In the genomic region with DNA sequence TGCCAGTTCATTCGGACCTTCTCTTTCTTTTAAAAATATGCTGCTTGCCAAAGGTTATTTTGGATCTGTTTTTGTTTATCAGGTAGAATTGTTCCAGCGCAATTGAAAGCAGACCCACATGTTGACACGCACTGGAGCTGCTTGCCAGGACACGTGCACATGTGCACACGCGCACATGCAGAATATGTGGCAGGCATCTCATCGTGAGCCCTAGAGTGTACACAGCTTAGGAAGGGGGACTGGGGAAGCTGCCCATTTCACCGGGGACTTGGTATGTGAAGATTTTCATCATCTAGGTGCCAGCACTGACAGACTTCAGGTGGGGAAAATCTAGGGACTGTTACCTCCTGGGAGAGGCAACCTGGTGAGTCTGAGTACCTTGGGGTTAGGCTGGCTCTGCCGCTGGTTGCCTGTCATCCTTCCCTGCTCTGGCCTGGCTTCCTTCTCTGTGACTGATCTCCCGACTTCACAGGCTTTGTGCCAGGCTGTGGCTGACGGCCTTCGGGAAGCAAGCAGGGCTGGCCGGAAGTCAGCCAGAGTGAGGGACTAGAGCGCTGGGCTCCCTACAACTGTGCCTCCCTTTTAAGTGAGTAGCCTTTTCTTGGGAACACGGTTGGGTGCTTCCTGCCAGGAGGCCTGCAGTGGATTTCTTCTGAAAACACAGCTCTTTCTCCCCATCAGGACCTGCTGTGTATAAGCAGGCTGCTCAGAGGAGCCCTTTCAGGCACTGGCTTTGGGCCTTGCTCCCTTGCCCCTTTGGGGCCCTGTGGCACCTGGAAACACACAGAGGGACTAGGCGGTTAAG, we compare ENCODE assay signal across 11 cellular contexts.
A peak's percentile ranks its signal among the peaks of the same experiment; 100 is the strongest.
DNase-seq lines count a peak whose midpoint lies in the region; ATAC-seq and TF ChIP-seq lines count a peak whose summit lies in the region.
"Had no signal": no experiment of that assay in that cellular context is flagged by ENCODE, and none has a peak within 500 bp of the region (broad histone marks: within the 10 kb centered on the region; RNA-seq: fewer than 3 reads in every experiment).

No MANE protein-coding gene starts in this region.

- H3K4me1 ChIP-seq in H9 (ENCODE audit: insufficient read depth, low read length) (peaks cover 30% of the 10 kb centered on the region; the same call in 1 of the 2 replicates), stomach smooth muscle (ENCODE audit: control insufficient read depth, insufficient read depth, low read length) (peaks cover 53% of the 10 kb centered on the region), OCI-LY7 (ENCODE audit: insufficient read depth, low read length, poor library complexity, severe bottlenecking) (no peaks in the 10 kb centered on the region)

- no peak overlapping the region for H3K18ac ChIP-seq in H9 (ENCODE audit: insufficient read length, low read depth, low read length)

- H3K27ac ChIP-seq in H9 (ENCODE audit: insufficient read length, low read depth, low read length) = no peak overlapping the region
- peak overlapping the region; percentile 81 for H3K27ac ChIP-seq in stomach smooth muscle (ENCODE audit: low read length)
- no peak overlapping the region for H3K27ac ChIP-seq in OCI-LY7 (ENCODE audit: low read depth, low read length, poor library complexity, severe bottlenecking)

- TF ChIP-seq CTCF in H9 (conservative IDR thresholded peaks at IDR 0.05) = no peak
- no peak for TF ChIP-seq CTCF in OCI-LY7 (conservative IDR thresholded peaks at IDR 0.05; ENCODE audit: low read length)

- intact Hi-C loops in OCI-LY7 (cut with micrococcal nuclease; ENCODE audit: unreplicated experiment) = no loop called here

- no peak overlapping the region for H2BK15ac ChIP-seq in H9 (ENCODE audit: low read depth, low read length)

- no peaks in the 10 kb centered on the region for H3K79me1 ChIP-seq in H9 (ENCODE audit: insufficient read depth, low read depth, low read length, poor library complexity, severe bottlenecking)

- H3K4me3 ChIP-seq in stomach smooth muscle (ENCODE audit: low read length in 2 of 2) (peak overlapping the region in 1 of 2 donors; percentile 29), OCI-LY7 (ENCODE audit: low read depth, low read length, poor library complexity, severe bottlenecking) (no peak overlapping the region)
- H3K4me3 ChIP-seq: esophagus squamous epithelium had no signal

- H3K79me2 ChIP-seq in H9 (ENCODE audit: insufficient read depth, low read length) (no peaks in the 10 kb centered on the region), OCI-LY7 (ENCODE audit: insufficient read depth, low read depth, low read length) (no peaks in the 10 kb centered on the region)

- no peaks in the 10 kb centered on the region for H3K23me2 ChIP-seq in H9 (ENCODE audit: insufficient read length, low read depth, low read length, poor library complexity, severe bottlenecking)

- H2BK5ac ChIP-seq in H9 (ENCODE audit: insufficient read length, low read length) = no peak overlapping the region

- 0 out of 5 replicates have a peak overlapping the region, but pooled peaks of 1 of the 2 experiments have one; percentile 21 for H3K4me3 Mint-ChIP-seq in H9

- no peak overlapping the region for H3K4me2 ChIP-seq in H9 (ENCODE audit: insufficient read depth, insufficient read length, low read length)
- H3K4me2 ChIP-seq in OCI-LY7 (ENCODE audit: low read length) = no peak overlapping the region

- H2BK120ac ChIP-seq in H9 (ENCODE audit: low read depth, low read length, poor library complexity, severe bottlenecking) = no peak overlapping the region

- H3K27me3 ChIP-seq in H9 (ENCODE audit: insufficient read depth, low read length) (no peaks in the 10 kb centered on the region), stomach smooth muscle (ENCODE audit: control insufficient read depth in 1 of 2, insufficient read depth in 2 of 2, low read length in 2 of 2) (no peaks in the 10 kb centered on the region)
- H3K27me3 ChIP-seq: esophagus squamous epithelium had no signal

- H2BK12ac ChIP-seq in H9 (ENCODE audit: insufficient read length, low read depth, low read length) = no peak overlapping the region

- H3K36me3 Mint-ChIP-seq in H9 (ENCODE audit: insufficient read depth in 1 of 3, low read depth in 3 of 3) = peaks cover 0 to 6% (median 4%) of the 10 kb centered on the region in 3 experiments; a peak in 3 of 7 replicates

- H4K8ac ChIP-seq in H9 (replicated peaks; ENCODE audit: insufficient read length, low read depth, low read length) = no peak overlapping the region

- no peak overlapping the region for H4K5ac ChIP-seq in H9 (ENCODE audit: insufficient read length, low read depth, low read length)

- H3K9me2 ChIP-seq in OCI-LY7 (ENCODE audit: insufficient read depth, low read length) = no peaks in the 10 kb centered on the region

- H3K36me3 ChIP-seq in stomach smooth muscle (ENCODE audit: control insufficient read depth in 2 of 2, insufficient read depth in 2 of 2, low read length in 2 of 2) (no peaks in the 10 kb centered on the region), OCI-LY7 (ENCODE audit: insufficient read depth, low read length) (no peaks in the 10 kb centered on the region)

- DNase-seq in H9 (peak; percentile 52), brain pericyte (ENCODE audit: low read depth, low spot score) (peak; percentile 71), islet precursor cell (peak; percentile 36), OCI-LY7 (ENCODE audit: low spot score) (no peak)
- no peak for DNase-seq in NK-92 treated with Interleukin-12 subunit alpha and Interleukin-12 subunit beta, amount 100 ng/mL, for 24 hours (lab: John Stamatoyannopoulos, UW)
- DNase-seq: activated naive CD4-positive, alpha-beta T cell; esophagus squamous epithelium; NCI-H526 had no signal

- H3T11ph ChIP-seq in H9 (ENCODE audit: low read length) = no peak overlapping the region

- peak overlapping the region in 1 of 3 experiments; percentile 14; a peak in 2 of 7 replicates for H3K27ac Mint-ChIP-seq in H9

- POLR2A ChIA-PET in OCI-LY7 (lab: Charles Lee) = interaction anchor here (0.7 kb wide), 1 partner anchor 81 kb away, joined by 3 read pairs; no protein-coding TSS in a partner anchor

- H2AFZ ChIP-seq in H9 (ENCODE audit: low read length) (no peak overlapping the region), OCI-LY7 (ENCODE audit: low read length) (no peak overlapping the region)

- no peak overlapping the region for H2BK20ac ChIP-seq in H9 (ENCODE audit: low read depth, low read length, poor library complexity, severe bottlenecking)

- peaks cover 48% of the 10 kb centered on the region for H3K27me3 Mint-ChIP-seq in H9 (ENCODE audit: low read depth)

- ATAC-seq in HG02571 (IDR thresholded peaks at IDR 0.05; ENCODE audit: unreplicated experiment) (no peak), GM21447 (IDR thresholded peaks at IDR 0.05; ENCODE audit: unreplicated experiment) (no peak)

- CTCF ChIA-PET in OCI-LY7 (lab: Charles Lee; ENCODE audit: unreplicated experiment) = no interaction called here

- H3K9ac ChIP-seq in H9 (ENCODE audit: extremely low read depth, insufficient read length, low read length) (no peak overlapping the region), stomach smooth muscle (ENCODE audit: low read length in 2 of 2) (peak overlapping the region; percentile 36 to 60)

- no peak overlapping the region for H4K91ac ChIP-seq in H9 (ENCODE audit: insufficient read length, low read depth, low read length)

- H3K14ac ChIP-seq in H9 (ENCODE audit: insufficient read depth, low read length) = peak overlapping the region; percentile 2; the same call in 1 of the 2 replicates

- no peak overlapping the region for H3K4ac ChIP-seq in H9 (ENCODE audit: low read depth, low read length)

- H3K4me1 Mint-ChIP-seq in H9 = peaks cover 77 to 78% of the 10 kb centered on the region in 2 experiments

- H3K9me3 ChIP-seq in H9 (ENCODE audit: control insufficient read depth, low read depth, low read length) (no peaks in the 10 kb centered on the region), stomach smooth muscle (ENCODE audit: control insufficient read depth in 2 of 2, low read length in 2 of 2) (no peaks in the 10 kb centered on the region), OCI-LY7 (ENCODE audit: low read length) (no peaks in the 10 kb centered on the region)
- H3K9me3 ChIP-seq: esophagus squamous epithelium had no signal

- H4K20me1 ChIP-seq in H9 (ENCODE audit: control insufficient read depth, insufficient read depth, insufficient read length) (no peaks in the 10 kb centered on the region), OCI-LY7 (ENCODE audit: insufficient read depth, low read length) (no peaks in the 10 kb centered on the region)

- H2AK5ac ChIP-seq in H9 (ENCODE audit: insufficient read length, low read length) = no peak overlapping the region

- WGBS in H9 (ENCODE audit: extremely low coverage, insufficient read length, low lambda C conversion rate) = no CpG with 5 or more reads among the region's 16 CpGs

- H3K9me3 Mint-ChIP-seq in H9 = no peaks in the 10 kb centered on the region

- no TSS peak for BruUV-seq in OCI-LY7 (replicated peaks; lab: Mats Ljungman, UMichigan)

- no peak overlapping the region for H3K23ac ChIP-seq in H9 (ENCODE audit: insufficient read length, low read depth, low read length)

- H3K56ac ChIP-seq in H9 (ENCODE audit: insufficient read length, low read depth, low read length) = no peak overlapping the region

Comparison
In these comparisons a context has a peak if more than half of its experiments do, and no peak if none do; other contexts are left out.
1. DNase-seq: peak in H9 (single experiment), brain pericyte (single experiment) and islet precursor cell (single experiment); none in OCI-LY7 (single experiment) and NK-92 treated with Interleukin-12 subunit alpha and Interleukin-12 subunit beta, amount 100 ng/mL, for 24 hours (single experiment).